Comparison of ENCODE assay signal across 31 cellular contexts in the genomic region with DNA sequence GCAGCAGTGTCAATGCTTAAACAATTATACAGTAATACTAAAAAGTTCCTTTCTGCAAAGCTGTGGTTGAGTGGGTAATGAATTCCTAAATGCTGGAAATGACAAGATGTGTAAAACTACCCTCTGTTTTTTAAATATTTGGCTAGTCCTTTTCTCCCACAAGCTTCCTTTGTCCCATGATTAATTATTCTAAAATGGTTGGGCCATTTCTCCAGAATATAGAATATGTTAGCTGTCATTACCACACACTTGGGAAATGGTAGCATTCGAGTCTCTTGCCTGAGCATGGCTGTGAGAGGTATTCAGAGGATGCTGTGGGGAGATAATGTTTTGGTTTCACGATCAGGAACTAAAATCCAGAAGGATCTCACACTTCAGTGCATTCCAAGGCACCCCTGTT.
"Had no signal": no experiment of that assay in that cellular context is flagged by ENCODE, and none has a peak within 500 bp of the region (broad histone marks: within the 10 kb centered on the region; RNA-seq: fewer than 3 reads in every experiment).

No MANE protein-coding gene starts in this region.

- H3K4me3 ChIP-seq: breast epithelium, cardiac muscle cell, colonic mucosa, esophagus squamous epithelium, gastroesophageal sphincter had no signal

- H3K4me1 ChIP-seq: breast epithelium, colonic mucosa, esophagus squamous epithelium, gastroesophageal sphincter had no signal

- ATAC-seq: activated CD8-positive, alpha-beta T cell treated with anti-CD3 and anti-CD28 coated beads for 36 hours; gastroesophageal sphincter had no signal

- H3K27ac Mint-ChIP-seq: activated CD4-positive, alpha-beta T cell treated with anti-CD3 and anti-CD28 coated beads, Interleukin-2, amount 10 ng/mL, durations not matched to agents 7 days and 5 days; activated CD8-positive, alpha-beta T cell treated with anti-CD3 and anti-CD28 coated beads for 36 hours; activated naive CD4-positive, alpha-beta T cell treated with anti-CD3 and anti-CD28 coated beads, Interleukin-2, amount 10 ng/mL, durations not matched to agents 7 days and 5 days; activated naive CD8-positive, alpha-beta T cell; brain had no signal

- H3K9me3 ChIP-seq: colonic mucosa, esophagus squamous epithelium had no signal

- FAIRE-seq: endometrium, endothelial cell of umbilical vein had no signal

- H3K27ac ChIP-seq: breast epithelium, cardiac muscle cell, colonic mucosa, epithelial cell of prostate, esophagus squamous epithelium, gastroesophageal sphincter had no signal

- H3K27me3 ChIP-seq: breast epithelium, colonic mucosa, esophagus squamous epithelium, gastroesophageal sphincter had no signal

- H3K36me3 Mint-ChIP-seq: activated naive CD4-positive, alpha-beta T cell treated with anti-CD3 and anti-CD28 coated beads, Interleukin-2, amount 10 ng/mL, durations not matched to agents 7 days and 5 days; activated naive CD8-positive, alpha-beta T cell; brain had no signal

- DNase-seq: activated CD4-positive, alpha-beta T cell treated with anti-CD3 and anti-CD28 coated beads for 1 hour; activated CD4-positive, alpha-beta T cell treated with anti-CD3 and anti-CD28 coated beads for 4 hours; activated CD4-positive, alpha-beta T cell treated with anti-CD3 and anti-CD28 coated beads, Interleukin-2, amount 10 ng/mL, durations not matched to agents 7 days and 5 days; activated CD4-positive, alpha-beta T cell treated with anti-CD3 and anti-CD28 coated beads, Interleukin-2, amount 50 U/mL, for 4 hours; activated CD8-positive, alpha-beta memory T cell treated with anti-CD3 and anti-CD28 coated beads for 24 hours; activated CD8-positive, alpha-beta memory T cell treated with anti-CD3 and anti-CD28 coated beads, Interleukin-2, amount 50 U/mL, for 4 hours; activated CD8-positive, alpha-beta T cell treated with anti-CD3 and anti-CD28 coated beads for 36 hours; activated gamma-delta T cell; activated naive CD4-positive, alpha-beta T cell; activated naive CD4-positive, alpha-beta T cell treated with anti-CD3 and anti-CD28 coated beads, Interleukin-2, amount 10 ng/mL, durations not matched to agents 7 days and 5 days; activated T-cell treated with anti-CD3 and anti-CD28 coated beads, Interleukin-2, amount 50 U/mL, for 1 hour; activated T-cell treated with anti-CD3 and anti-CD28 coated beads, Interleukin-2, amount 50 U/mL, for 48 hours; amniotic stem cell; anterior cingulate cortex; central memory CD4-positive, alpha-beta T cell; cerebellar nuclear complex; colonic mucosa; effector CD8-positive, alpha-beta T cell; esophagus squamous epithelium; foreskin melanocyte; head of caudate nucleus; T-helper 1 cell; T-helper 2 cell had no signal

- H3K4me1 Mint-ChIP-seq: activated CD4-positive, alpha-beta T cell treated with anti-CD3 and anti-CD28 coated beads, Interleukin-2, amount 10 ng/mL, durations not matched to agents 7 days and 5 days; activated naive CD4-positive, alpha-beta T cell treated with anti-CD3 and anti-CD28 coated beads, Interleukin-2, amount 10 ng/mL, durations not matched to agents 7 days and 5 days; brain had no signal

- H3K27me3 Mint-ChIP-seq: activated CD4-positive, alpha-beta T cell treated with anti-CD3 and anti-CD28 coated beads, Interleukin-2, amount 10 ng/mL, durations not matched to agents 7 days and 5 days; activated naive CD4-positive, alpha-beta T cell treated with anti-CD3 and anti-CD28 coated beads, Interleukin-2, amount 10 ng/mL, durations not matched to agents 7 days and 5 days; activated naive CD8-positive, alpha-beta T cell had no signal

- H3K36me3 ChIP-seq: breast epithelium, cardiac muscle cell, colonic mucosa, esophagus squamous epithelium, gastroesophageal sphincter had no signal

- H3K4me3 Mint-ChIP-seq: activated CD4-positive, alpha-beta T cell treated with anti-CD3 and anti-CD28 coated beads, Interleukin-2, amount 10 ng/mL, durations not matched to agents 7 days and 5 days; activated CD8-positive, alpha-beta T cell treated with anti-CD3 and anti-CD28 coated beads for 36 hours; activated naive CD4-positive, alpha-beta T cell treated with anti-CD3 and anti-CD28 coated beads, Interleukin-2, amount 10 ng/mL, durations not matched to agents 7 days and 5 days; activated naive CD8-positive, alpha-beta T cell; brain had no signal
